ENCODE assay signal across 13 cellular contexts in the genomic region with DNA sequence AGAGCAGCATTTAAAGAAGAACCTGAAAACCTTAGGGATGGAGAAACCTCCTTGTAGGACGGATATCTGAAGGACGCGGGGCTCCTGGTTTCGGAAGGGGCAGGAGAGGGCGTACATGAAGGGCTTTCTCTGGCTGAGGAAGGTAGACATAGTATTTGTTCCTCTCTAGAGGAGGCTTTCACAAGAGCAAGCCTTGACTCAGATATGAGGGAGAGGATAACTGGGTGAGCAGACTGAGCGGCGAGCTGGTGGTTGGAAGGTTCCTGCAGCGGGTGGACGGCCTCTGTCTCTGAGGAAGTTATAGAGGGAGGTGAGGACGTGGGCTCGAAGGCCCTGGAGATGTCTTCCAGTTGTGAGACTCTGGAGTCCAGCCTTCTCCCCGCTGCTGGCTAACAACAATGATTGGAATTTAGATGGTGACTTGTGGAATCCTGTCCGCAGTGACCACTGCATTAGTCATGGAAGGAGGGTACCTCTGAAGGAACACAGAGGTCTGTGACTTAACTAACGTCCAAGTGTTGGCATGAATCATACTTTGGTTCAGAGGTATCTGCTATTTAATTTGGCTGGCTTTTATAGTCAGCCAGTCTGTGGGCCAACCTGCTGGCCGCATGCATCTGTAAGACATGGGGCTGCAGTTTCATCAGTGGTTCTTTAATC.
A peak's percentile ranks its signal among the peaks of the same experiment; 100 is the strongest.
DNase-seq lines count a peak whose midpoint lies in the region; ATAC-seq and TF ChIP-seq lines count a peak whose summit lies in the region.
"Had no signal": no experiment of that assay in that cellular context is flagged by ENCODE, and none has a peak within 500 bp of the region (broad histone marks: within the 10 kb centered on the region; RNA-seq: fewer than 3 reads in every experiment).

No MANE protein-coding gene starts in this region.

- H3K36me3 ChIP-seq in ACC112 (ENCODE audit: insufficient read depth, low read length) (peaks cover 11% of the 10 kb centered on the region; the same call in 1 of the 2 replicates), adipocyte (ENCODE audit: control insufficient read depth, insufficient read depth, low read length, severe bottlenecking) (peaks cover 5% of the 10 kb centered on the region)

- peaks cover 55% of the 10 kb centered on the region for H3K4me1 ChIP-seq in ACC112 (ENCODE audit: control insufficient read depth, insufficient read depth, low read length, unreplicated experiment)
- H3K4me1 ChIP-seq in adipocyte (ENCODE audit: control insufficient read depth, insufficient read depth, low read length): peaks cover 26% of the 10 kb centered on the region

- DNase-seq in HS-5 (ENCODE audit: low read depth) (peak; percentile 99), adipocyte (ENCODE audit: low read depth) (peak; percentile 89), glomerular visceral epithelial cell (ENCODE audit: extremely low spot score) (peak; percentile 98), superior temporal gyrus (ENCODE audit: extremely low spot score) (no peak), erythroblast (lab: John Stamatoyannopoulos, UW) (no peak)
- DNase-seq in activated CD4-positive, alpha-beta memory T cell treated with anti-CD3 and anti-CD28 coated beads, Interleukin-2, amount 10 ng/mL, durations not matched to agents 7 days and 5 days: no peak
- DNase-seq: activated CD4-positive, alpha-beta T cell treated with anti-CD3 and anti-CD28 coated beads for 48 hours; kidney; NK-92 treated with Interleukin-12 subunit alpha and Interleukin-12 subunit beta, amount 100 ng/mL, for 24 hours had no signal

- peaks cover 54% of the 10 kb centered on the region for H3K79me2 ChIP-seq in ACC112 (ENCODE audit: control insufficient read depth, insufficient read depth, low read length, unreplicated experiment)

- TF ChIP-seq POLR2A in erythroblast (IDR thresholded peaks at IDR 0.05; ENCODE audit: low read length): no peak

- no peak overlapping the region for H2AFZ ChIP-seq in ACC112 (ENCODE audit: low read length, unreplicated experiment)

- no peak overlapping the region for H3K9ac ChIP-seq in adipocyte (ENCODE audit: low read length)
- H3K9ac ChIP-seq: BLaER1 had no signal

- peak overlapping the region; percentile 99 for H3K27ac ChIP-seq in ACC112 (ENCODE audit: low read depth, low read length)
- H3K27ac ChIP-seq: BLaER1 had no signal

- H3K36me3 Mint-ChIP-seq in activated CD4-positive, alpha-beta memory T cell treated with anti-CD3 and anti-CD28 coated beads, Interleukin-2, amount 10 ng/mL, durations not matched to agents 7 days and 5 days (ENCODE audit: low read depth): no peaks in the 10 kb centered on the region

- no peaks in the 10 kb centered on the region for H3K9me3 Mint-ChIP-seq in activated CD4-positive, alpha-beta memory T cell treated with anti-CD3 and anti-CD28 coated beads, Interleukin-2, amount 10 ng/mL, durations not matched to agents 7 days and 5 days

- H3K27me3 ChIP-seq in ACC112 (ENCODE audit: insufficient read depth, low read length): no peaks in the 10 kb centered on the region
- no peaks in the 10 kb centered on the region for H3K27me3 ChIP-seq in adipocyte (replicated peaks; ENCODE audit: control insufficient read depth, insufficient read depth, low read length)
- H3K27me3 ChIP-seq: BLaER1 had no signal

- H3K27ac Mint-ChIP-seq in activated CD4-positive, alpha-beta memory T cell treated with anti-CD3 and anti-CD28 coated beads, Interleukin-2, amount 10 ng/mL, durations not matched to agents 7 days and 5 days: no peak overlapping the region

- H3K4me1 Mint-ChIP-seq in activated CD4-positive, alpha-beta memory T cell treated with anti-CD3 and anti-CD28 coated beads, Interleukin-2, amount 10 ng/mL, durations not matched to agents 7 days and 5 days: no peaks in the 10 kb centered on the region

- ATAC-seq in GM18907 (IDR thresholded peaks at IDR 0.05; ENCODE audit: unreplicated experiment): no peak
- ATAC-seq: sciatic nerve had no signal

- peak overlapping the region; percentile 61 for H3K4me3 ChIP-seq in ACC112 (ENCODE audit: low read depth, low read length)
- H3K4me3 ChIP-seq in adipocyte (ENCODE audit: low read length): no peak overlapping the region
- H3K4me3 ChIP-seq: BLaER1 had no signal

- H3K9me3 ChIP-seq in adipocyte (ENCODE audit: control insufficient read depth, low read length): no peaks in the 10 kb centered on the region

- CTCF ChIA-PET in activated CD4-positive, alpha-beta memory T cell treated with anti-CD3 and anti-CD28 coated beads, Interleukin-2, amount 10 ng/mL, durations not matched to agents 7 days and 5 days (lab: Charles Lee): no interaction called here

- H3K4me3 Mint-ChIP-seq in activated CD4-positive, alpha-beta memory T cell treated with anti-CD3 and anti-CD28 coated beads, Interleukin-2, amount 10 ng/mL, durations not matched to agents 7 days and 5 days: no peak overlapping the region

- POLR2A ChIA-PET in activated CD4-positive, alpha-beta memory T cell treated with anti-CD3 and anti-CD28 coated beads, Interleukin-2, amount 10 ng/mL, durations not matched to agents 7 days and 5 days (lab: Charles Lee): interaction anchor here (1.5 kb wide), 1 partner anchor 9 kb away, joined by 3 read pairs; no protein-coding TSS in a partner anchor

- peaks cover 22% of the 10 kb centered on the region for H3K27me3 Mint-ChIP-seq in activated CD4-positive, alpha-beta memory T cell treated with anti-CD3 and anti-CD28 coated beads, Interleukin-2, amount 10 ng/mL, durations not matched to agents 7 days and 5 days

Comparison
In these comparisons a context has a peak if more than half of its experiments do, and no peak if none do; other contexts are left out.
1. DNase-seq: peak in HS-5 (single experiment), adipocyte (single experiment) and glomerular visceral epithelial cell (single experiment); none in superior temporal gyrus (single experiment), erythroblast (0 of 2) and activated CD4-positive, alpha-beta memory T cell treated with anti-CD3 and anti-CD28 coated beads, Interleukin-2, amount 10 ng/mL, durations not matched to agents 7 days and 5 days (single experiment).